In the genomic region with DNA sequence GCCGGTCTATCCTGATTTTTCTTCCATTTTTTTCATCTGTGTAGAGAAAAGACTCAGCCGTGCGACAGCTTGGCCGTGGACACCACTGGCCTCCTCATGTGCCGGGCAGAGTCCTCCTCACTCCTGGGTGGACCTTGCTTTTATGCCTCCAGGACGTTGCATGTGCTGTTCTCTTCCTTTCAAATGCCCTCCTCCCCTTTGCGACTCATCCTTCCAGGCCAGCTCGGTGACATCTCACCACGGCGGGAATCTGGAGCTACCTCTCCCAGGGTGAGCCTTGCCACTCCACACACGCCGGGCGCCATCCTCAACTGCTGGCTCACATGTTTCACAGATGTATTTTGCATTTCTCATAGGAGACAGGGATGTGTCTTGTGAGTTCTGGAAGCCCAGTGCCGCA, we compare ENCODE assay signal across 29 cellular contexts.
DNase-seq lines count a peak whose midpoint lies in the region; ATAC-seq and TF ChIP-seq lines count a peak whose summit lies in the region.
"Had no signal": no experiment of that assay in that cellular context is flagged by ENCODE, and none has a peak within 500 bp of the region (broad histone marks: within the 10 kb centered on the region; RNA-seq: fewer than 3 reads in every experiment).

No MANE protein-coding gene starts in this region.

- peak; percentile 7 to 12 for DNase-seq in activated T-cell treated with anti-CD3 and anti-CD28 coated beads, Interleukin-2, amount 50 U/mL, for 48 hours
- DNase-seq in activated T-cell treated with anti-CD3 and anti-CD28 coated beads, Interleukin-2, amount 50 U/mL, for 72 hours, result no peak
- peak; percentile 21 for DNase-seq in activated CD8-positive, alpha-beta memory T cell treated with anti-CD3 and anti-CD28 coated beads, Interleukin-2, amount 10 ng/mL, durations not matched to agents 7 days and 5 days
- DNase-seq in mesenteric fat pad (ENCODE audit: low spot score), result peak; percentile 73
- DNase-seq in type B pancreatic cell (ENCODE audit: extremely low spot score, unreplicated experiment), result peak; percentile 62
- no peak for DNase-seq in NCI-H1105 (lab: John Stamatoyannopoulos, UW)
- DNase-seq in SK-N-SH, result no peak
- DNase-seq: activated CD4-positive, alpha-beta T cell treated with anti-CD3 and anti-CD28 coated beads, Interleukin-2, amount 50 U/mL, for 48 hours; Calu3; foreskin melanocyte; GOT3; HFFc6; MM.1S; natural killer cell; NCI-H2081; NCI-H226; NCI-H526 treated with DMSO at 0.1 percent for 48 hours; PC-3; stimulated activated naive CD8-positive, alpha-beta T cell treated with anti-CD3 and anti-CD28 coated beads, Interleukin-15, Interleukin-2, amounts not matched to agents 100 U/mL and 50 U/mL, for 24 hours; T-helper 2 cell had no signal

- H2AFZ ChIP-seq in SK-N-SH (ENCODE audit: low read depth), result no peak overlapping the region

- TF ChIP-seq CTCF in type B pancreatic cell (conservative IDR thresholded peaks at IDR 0.05), result no peak
- no peak for TF ChIP-seq CTCF in SK-N-SH (IDR thresholded peaks at IDR 0.05)

- no peak overlapping the region for H3K27ac ChIP-seq in SK-N-SH (ENCODE audit: low read depth in 2 of 2, low read length in 1 of 2)
- H3K27ac ChIP-seq: heart left ventricle, KMS-11, skin epidermis, testis, vagina had no signal

- no peaks in the 10 kb centered on the region for H3F3A ChIP-seq in SK-N-SH (replicated peaks; ENCODE audit: insufficient read depth)

- H3K36me3 ChIP-seq in SK-N-SH (replicated peaks in 1 of 2; ENCODE audit: control insufficient read depth in 1 of 2, insufficient read depth in 2 of 2, low read length in 1 of 2), result no peaks in the 10 kb centered on the region
- H3K36me3 ChIP-seq: heart left ventricle, vagina had no signal

- no peak overlapping the region for H3K9ac ChIP-seq in SK-N-SH
- H3K9ac ChIP-seq: KMS-11 had no signal

- no peak for TF ChIP-seq EP300 in SK-N-SH (IDR thresholded peaks at IDR 0.05; ENCODE audit: borderline replicate concordance in 1 of 2, low read depth in 1 of 2, low read length in 1 of 2)

- H3K4me1 ChIP-seq in SK-N-SH (ENCODE audit: control insufficient read depth in 1 of 2, insufficient read depth in 2 of 2, low read depth in 1 of 2, low read length in 1 of 2), result peaks cover 0 to 5% of the 10 kb centered on the region in 2 experiments; a peak in 1 of 4 replicates
- H3K4me1 ChIP-seq: testis, vagina had no signal

- CTCF ChIA-PET in activated CD8-positive, alpha-beta memory T cell treated with anti-CD3 and anti-CD28 coated beads, Interleukin-2, amount 10 ng/mL, durations not matched to agents 7 days and 5 days (lab: Charles Lee), result no interaction called here
- CTCF ChIA-PET in SK-N-SH (lab: Yijun Ruan, JAX), result no interaction called here

- H4K20me1 ChIP-seq in SK-N-SH (ENCODE audit: insufficient read depth), result no peaks in the 10 kb centered on the region

- H3K27me3 Mint-ChIP-seq in activated T-cell treated with anti-CD3 and anti-CD28 coated beads, Interleukin-2, amount 50 U/mL, for 72 hours (ENCODE audit: low read depth), result no peaks in the 10 kb centered on the region
- H3K27me3 Mint-ChIP-seq in activated CD8-positive, alpha-beta memory T cell treated with anti-CD3 and anti-CD28 coated beads, Interleukin-2, amount 10 ng/mL, durations not matched to agents 7 days and 5 days, result peaks cover 4% of the 10 kb centered on the region
- H3K27me3 Mint-ChIP-seq in type B pancreatic cell, result peaks cover 8% of the 10 kb centered on the region

- no peaks in the 10 kb centered on the region for H3K27me3 ChIP-seq in SK-N-SH (ENCODE audit: insufficient read depth)
- H3K27me3 ChIP-seq: testis, vagina had no signal

- H3K79me2 ChIP-seq in SK-N-SH (ENCODE audit: insufficient read depth), result no peaks in the 10 kb centered on the region

- peaks cover 17% of the 10 kb centered on the region for H3K4me1 Mint-ChIP-seq in activated T-cell treated with anti-CD3 and anti-CD28 coated beads, Interleukin-2, amount 50 U/mL, for 72 hours (ENCODE audit: low read depth)
- peaks cover 22% of the 10 kb centered on the region for H3K4me1 Mint-ChIP-seq in activated CD8-positive, alpha-beta memory T cell treated with anti-CD3 and anti-CD28 coated beads, Interleukin-2, amount 10 ng/mL, durations not matched to agents 7 days and 5 days
- H3K4me1 Mint-ChIP-seq in type B pancreatic cell (ENCODE audit: unreplicated experiment), result peaks cover 4% of the 10 kb centered on the region

- no peak overlapping the region for H3K4me3 Mint-ChIP-seq in activated T-cell treated with anti-CD3 and anti-CD28 coated beads, Interleukin-2, amount 50 U/mL, for 72 hours
- no peak overlapping the region for H3K4me3 Mint-ChIP-seq in activated CD8-positive, alpha-beta memory T cell treated with anti-CD3 and anti-CD28 coated beads, Interleukin-2, amount 10 ng/mL, durations not matched to agents 7 days and 5 days
- H3K4me3 Mint-ChIP-seq in type B pancreatic cell, result no peak overlapping the region
- H3K4me3 Mint-ChIP-seq: HFFc6, natural killer cell had no signal

- no peak overlapping the region for H3K27ac Mint-ChIP-seq in activated T-cell treated with anti-CD3 and anti-CD28 coated beads, Interleukin-2, amount 50 U/mL, for 72 hours
- no peak overlapping the region for H3K27ac Mint-ChIP-seq in activated CD8-positive, alpha-beta memory T cell treated with anti-CD3 and anti-CD28 coated beads, Interleukin-2, amount 10 ng/mL, durations not matched to agents 7 days and 5 days
- no peak overlapping the region for H3K27ac Mint-ChIP-seq in type B pancreatic cell
- H3K27ac Mint-ChIP-seq: HFFc6, natural killer cell had no signal

- no peak overlapping the region for H3K4me3 ChIP-seq in SK-N-SH (ENCODE audit: low read depth in 2 of 2, low read length in 1 of 2)
- H3K4me3 ChIP-seq: heart left ventricle, lung, skin epidermis, testis, vagina had no signal

- H3K36me3 Mint-ChIP-seq in activated T-cell treated with anti-CD3 and anti-CD28 coated beads, Interleukin-2, amount 50 U/mL, for 72 hours (ENCODE audit: insufficient read depth in 2 of 2), result no peaks in the 10 kb centered on the region
- no peaks in the 10 kb centered on the region for H3K36me3 Mint-ChIP-seq in activated CD8-positive, alpha-beta memory T cell treated with anti-CD3 and anti-CD28 coated beads, Interleukin-2, amount 10 ng/mL, durations not matched to agents 7 days and 5 days
- H3K36me3 Mint-ChIP-seq in type B pancreatic cell, result no peaks in the 10 kb centered on the region
- H3K36me3 Mint-ChIP-seq: natural killer cell had no signal

- WGBS in SK-N-SH (ENCODE audit: low lambda C conversion rate), result 50% methylated on average over 14 of the region's 14 CpGs

- POLR2A ChIA-PET in SK-N-SH (lab: Yijun Ruan, JAX), result no interaction called here

- H3K9me3 ChIP-seq in SK-N-SH, result no peaks in the 10 kb centered on the region
- H3K9me3 ChIP-seq: testis, vagina had no signal

- no peaks in the 10 kb centered on the region for H3K9me2 ChIP-seq in SK-N-SH

- no peak for ATAC-seq in activated T-cell treated with anti-CD3 and anti-CD28 coated beads, Interleukin-2, amount 50 U/mL, for 72 hours (replicated peaks in 1 of 2)
- ATAC-seq in activated CD8-positive, alpha-beta memory T cell treated with anti-CD3 and anti-CD28 coated beads, Interleukin-2, amount 10 ng/mL, durations not matched to agents 7 days and 5 days, result no peak
- ATAC-seq in HG02870 (IDR thresholded peaks at IDR 0.05; ENCODE audit: unreplicated experiment), result no peak
- ATAC-seq: activated CD4-positive, CD25-positive, alpha-beta regulatory T cell treated with anti-CD3 and anti-CD28 coated beads, Interleukin-2, amount 50 U/mL, for 24 hours; heart left ventricle; natural killer cell; PC-3; Right ventricle myocardium inferior; stimulated activated naive CD8-positive, alpha-beta T cell treated with anti-CD3 and anti-CD28 coated beads, Interleukin-15, Interleukin-2, amounts not matched to agents 100 U/mL and 50 U/mL, for 24 hours had no signal

- no peak for TF ChIP-seq RAD21 in SK-N-SH (IDR thresholded peaks at IDR 0.05; ENCODE audit: low read length)

- no peak overlapping the region for H3K4me2 ChIP-seq in SK-N-SH
- H3K4me2 ChIP-seq: KMS-11 had no signal

- H3K9me3 Mint-ChIP-seq in activated T-cell treated with anti-CD3 and anti-CD28 coated beads, Interleukin-2, amount 50 U/mL, for 72 hours, result no peaks in the 10 kb centered on the region
- H3K9me3 Mint-ChIP-seq in activated CD8-positive, alpha-beta memory T cell treated with anti-CD3 and anti-CD28 coated beads, Interleukin-2, amount 10 ng/mL, durations not matched to agents 7 days and 5 days (ENCODE audit: low read depth), result no peaks in the 10 kb centered on the region
- no peaks in the 10 kb centered on the region for H3K9me3 Mint-ChIP-seq in type B pancreatic cell
- H3K9me3 Mint-ChIP-seq: natural killer cell had no signal

TF ChIP-seq in SK-N-SH, 30 proteins besides CTCF, POLR2A, EP300 and RAD21:
- TF ChIP-seq, protein P1, sequence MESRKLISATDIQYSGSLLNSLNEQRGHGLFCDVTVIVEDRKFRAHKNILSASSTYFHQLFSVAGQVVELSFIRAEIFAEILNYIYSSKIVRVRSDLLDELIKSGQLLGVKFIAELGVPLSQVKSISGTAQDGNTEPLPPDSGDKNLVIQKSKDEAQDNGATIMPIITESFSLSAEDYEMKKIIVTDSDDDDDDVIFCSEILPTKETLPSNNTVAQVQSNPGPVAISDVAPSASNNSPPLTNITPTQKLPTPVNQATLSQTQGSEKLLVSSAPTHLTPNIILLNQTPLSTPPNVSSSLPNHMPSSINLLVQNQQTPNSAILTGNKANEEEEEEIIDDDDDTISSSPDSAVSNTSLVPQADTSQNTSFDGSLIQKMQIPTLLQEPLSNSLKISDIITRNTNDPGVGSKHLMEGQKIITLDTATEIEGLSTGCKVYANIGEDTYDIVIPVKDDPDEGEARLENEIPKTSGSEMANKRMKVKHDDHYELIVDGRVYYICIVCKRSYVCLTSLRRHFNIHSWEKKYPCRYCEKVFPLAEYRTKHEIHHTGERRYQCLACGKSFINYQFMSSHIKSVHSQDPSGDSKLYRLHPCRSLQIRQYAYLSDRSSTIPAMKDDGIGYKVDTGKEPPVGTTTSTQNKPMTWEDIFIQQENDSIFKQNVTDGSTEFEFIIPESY (IDR thresholded peaks at IDR 0.05; ENCODE audit: borderline replicate concordance, low read depth), result no peak
- no peak for TF ChIP-seq YY1 (IDR thresholded peaks at IDR 0.05; ENCODE audit: low read depth)
- TF ChIP-seq FOXJ3 (CRISPR knock-in tag; IDR thresholded peaks at IDR 0.05), result no peak
- TF ChIP-seq CHD2 (IDR thresholded peaks at IDR 0.05; ENCODE audit: low read length, partially characterized antibody), result no peak
- TF ChIP-seq RCOR1 (IDR thresholded peaks at IDR 0.05; ENCODE audit: low read length), result no peak
- TF ChIP-seq MEF2A (IDR thresholded peaks at IDR 0.05; ENCODE audit: borderline replicate concordance, low read depth), result no peak
- no peak for TF ChIP-seq RFX5 (IDR thresholded peaks at IDR 0.05; ENCODE audit: low read length)
- TF ChIP-seq SMC3 (IDR thresholded peaks at IDR 0.05; ENCODE audit: low read depth, low read length), result no peak
TF ChIP-seq in SK-N-SH: peak in this region for 0.

Comparison
In these comparisons a context has a peak if more than half of its experiments do, and no peak if none do; other contexts are left out.
1. DNase-seq: peak in activated T-cell treated with anti-CD3 and anti-CD28 coated beads, Interleukin-2, amount 50 U/mL, for 48 hours (2 of 2), activated CD8-positive, alpha-beta memory T cell treated with anti-CD3 and anti-CD28 coated beads, Interleukin-2, amount 10 ng/mL, durations not matched to agents 7 days and 5 days (single experiment), mesenteric fat pad (single experiment) and type B pancreatic cell (single experiment); none in activated T-cell treated with anti-CD3 and anti-CD28 coated beads, Interleukin-2, amount 50 U/mL, for 72 hours (0 of 2), NCI-H1105 (single experiment) and SK-N-SH (single experiment).